In genomic region chr3:136802481-136802996, GRCh38 we compare ENCODE assay signal across 8 cellular contexts. TPM values are rescaled to one million over a fixed set of nuclear protein-coding genes. Genes with fewer than 3 reads are reported as not detected.
DNase-seq lines count a peak whose midpoint lies in the region; ATAC-seq and TF ChIP-seq lines count a peak whose summit lies in the region.

No MANE protein-coding gene starts in this region.

- H3K27me3 ChIP-seq in neural cell (ENCODE audit: insufficient read depth, low read depth, low read length): no peaks in the 10 kb centered on the region

- ATAC-seq in GM18505 (IDR thresholded peaks at IDR 0.05; ENCODE audit: unreplicated experiment): no peak
- ATAC-seq in GM21515 (IDR thresholded peaks at IDR 0.05; ENCODE audit: unreplicated experiment): no peak
- no peak for ATAC-seq in HG03097 (IDR thresholded peaks at IDR 0.05; ENCODE audit: low FRiP score, unreplicated experiment)

- H3K4me3 ChIP-seq in coronary artery (peak overlapping the region; percentile 19), neural cell (ENCODE audit: low read length) (peak overlapping the region; percentile 43)

- no peak for TF ChIP-seq RAD21 in neural cell (conservative IDR thresholded peaks at IDR 0.05)

- no peaks in the 10 kb centered on the region for H3K79me2 ChIP-seq in neural cell (replicated peaks; ENCODE audit: insufficient read depth, low read length)

- peak; percentile 27 for TF ChIP-seq EP300 in neural cell (conservative IDR thresholded peaks at IDR 0.05; ENCODE audit: poor library complexity, severe bottlenecking)

- peak overlapping the region; percentile 11 for H3K4me2 ChIP-seq in neural cell (ENCODE audit: low read length)

- no peak for TF ChIP-seq CTCF in GM10266 (IDR thresholded peaks at IDR 0.05; ENCODE audit: control insufficient read depth, insufficient read depth, low read depth, missing control alignments)
- no peak for TF ChIP-seq CTCF in coronary artery (IDR thresholded peaks at IDR 0.05)
- TF ChIP-seq CTCF in neural cell (IDR thresholded peaks at IDR 0.05; ENCODE audit: poor library complexity, severe bottlenecking): no peak

- H2AFZ ChIP-seq in neural cell (ENCODE audit: low read depth, low read length): no peak overlapping the region

- DNase-seq in GM10266 (ENCODE audit: extremely low spot score) (peak; percentile 40), NCI-H2107 (lab: John Stamatoyannopoulos, UW) (peak; percentile 44), coronary artery (ENCODE audit: low spot score) (no peak), 8988T (no peak)

- H3K9ac ChIP-seq in neural cell (ENCODE audit: low read length): no peak overlapping the region

- no peaks in the 10 kb centered on the region for H3K9me3 ChIP-seq in neural cell (ENCODE audit: low read length)

- H3K36me3 ChIP-seq in neural cell (ENCODE audit: insufficient read depth, low read length): no peaks in the 10 kb centered on the region

- no peak for TF ChIP-seq POLR2A in GM18505 (IDR thresholded peaks at IDR 0.05; ENCODE audit: borderline replicate concordance, extremely low read depth, insufficient read depth, insufficient read length)

- H3F3A ChIP-seq in neural cell (ENCODE audit: insufficient read depth, low read length, poor library complexity, severe bottlenecking): no peaks in the 10 kb centered on the region

- no peaks in the 10 kb centered on the region for H4K20me1 ChIP-seq in neural cell (ENCODE audit: insufficient read depth)

- H3K27ac ChIP-seq in coronary artery (peak overlapping the region; percentile 33 to 57), neural cell (ENCODE audit: low read length) (peak overlapping the region; percentile 26)

- H3K9me2 ChIP-seq in neural cell (ENCODE audit: insufficient read depth, low read length): no peaks in the 10 kb centered on the region

TF ChIP-seq in neural cell, 6 proteins besides CTCF, POLR2A, EP300 and RAD21:
- TF ChIP-seq REST (IDR thresholded peaks at IDR 0.05; ENCODE audit: borderline replicate concordance) (no peak), SMC3 (conservative IDR thresholded peaks at IDR 0.05; ENCODE audit: poor library complexity) (no peak), TAF1 (IDR thresholded peaks at IDR 0.05; ENCODE audit: low read depth) (no peak), EZH2 (IDR thresholded peaks at IDR 0.05; ENCODE audit: borderline replicate concordance, insufficient read depth, low read length, poor library complexity, severe bottlenecking) (no peak), POLR2AphosphoS5 (IDR thresholded peaks at IDR 0.05) (no peak), MXI1 (conservative IDR thresholded peaks at IDR 0.05; ENCODE audit: poor library complexity, severe bottlenecking) (no peak)

RNA-seq across cellular contexts. Expression of gene SLC35G2, which starts 16.4 kb away (rescaled TPM):
- 3.7 and 6.8 TPM in 2 replicates for polyA plus RNA-seq in neural cell
- polyA minus RNA-seq in neural cell: 10.9 and 11.2 TPM in 2 replicates

RNA-seq across cellular contexts. Expression of gene STAG1, which starts 50.4 kb away (rescaled TPM):
- 29.7 and 30.8 TPM in 2 replicates for polyA plus RNA-seq in neural cell
- polyA minus RNA-seq in neural cell: 88.9 and 106 TPM in 2 replicates

RNA-seq across cellular contexts. Expression of gene NCK1, which starts 59.5 kb away (rescaled TPM):
- 21.5 and 22.4 TPM in 2 replicates for polyA plus RNA-seq in neural cell
- polyA minus RNA-seq in neural cell: 47.5 and 58.3 TPM in 2 replicates

Comparison
In these comparisons a context has a peak if more than half of its experiments do, and no peak if none do; other contexts are left out.
1. DNase-seq: peak in GM10266 (single experiment) and NCI-H2107 (single experiment); none in coronary artery (single experiment) and 8988T (single experiment).